ENCODE assay signal across 8 cellular contexts in the genomic region with DNA sequence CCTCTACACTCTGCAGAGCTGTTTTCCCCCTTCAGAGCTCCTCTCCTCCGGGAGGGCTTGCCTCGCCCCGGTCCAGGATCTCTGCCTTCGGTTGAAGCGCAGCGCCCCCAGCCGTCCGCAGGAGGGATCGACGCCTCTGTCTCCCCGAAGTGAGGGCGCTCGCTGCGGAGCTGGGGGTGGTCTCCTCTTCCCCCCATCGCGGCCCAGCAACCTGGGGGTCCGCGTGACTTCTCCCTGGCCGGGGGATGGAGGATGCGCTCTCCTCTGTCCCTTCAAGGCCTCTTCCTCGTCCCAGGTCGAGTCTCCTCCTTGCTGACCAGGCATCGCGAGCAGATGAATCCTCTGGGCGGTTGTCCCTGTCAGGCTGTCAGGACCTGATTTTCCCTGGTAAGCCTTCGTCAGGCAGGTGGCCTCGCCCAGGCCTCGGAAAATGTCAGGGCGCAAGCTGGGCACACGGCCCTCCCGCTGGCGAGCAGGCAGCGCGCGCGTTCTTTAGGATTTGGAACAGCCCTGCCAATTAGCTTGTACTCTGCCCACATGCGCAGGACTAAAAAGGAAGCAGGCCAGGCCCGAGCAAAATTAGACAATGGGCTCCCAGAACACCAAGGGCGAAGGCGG.
DNase-seq lines count a peak whose midpoint lies in the region; ATAC-seq and TF ChIP-seq lines count a peak whose summit lies in the region.

No MANE protein-coding gene starts in this region.

- H3K27me3 ChIP-seq in A673 (replicated peaks; ENCODE audit: insufficient read depth, low read depth, low read length, poor library complexity): no peaks in the 10 kb centered on the region
- no peaks in the 10 kb centered on the region for H3K27me3 ChIP-seq in dorsolateral prefrontal cortex
- H3K27me3 ChIP-seq in left lung: peaks cover 0 to 11% of the 10 kb centered on the region in 2 donors

- peak; percentile 98 for ATAC-seq in left lung

- POLR2A ChIA-PET in A673 (lab: Charles Lee; ENCODE audit: low non-redundant PET): interaction anchor here (0.5 to 0.9 kb wide), 2 partner anchors 277 to 513 kb away, joined by 3 to 6 read pairs; a partner anchor contains a TSS

- intact Hi-C loops in A673 (cut with micrococcal nuclease; ENCODE audit: unreplicated experiment) (loop anchor here (10.0 kb wide), 4 partner anchors 279 to 1009 kb away; a partner anchor contains a TSS), dorsolateral prefrontal cortex (cut with DNase I) (loop anchor here (5.0 to 10.0 kb wide), 5 partner anchors 89 to 1029 kb away; a partner anchor contains a TSS), left lung (cut with DNase I) (loop anchor here in 1 of 2 donors (10.0 kb wide), 1 partner anchor 99 kb away; no protein-coding TSS in a partner anchor)

- H3K4me1 ChIP-seq in A673 (ENCODE audit: insufficient read depth, low read length, poor library complexity, severe bottlenecking) (peaks cover 5% of the 10 kb centered on the region), left lung (peaks cover 0 to 10% of the 10 kb centered on the region in 2 donors)

- DNase-seq in A673 (ENCODE audit: low spot score) (peak; percentile 88), GM13977 (ENCODE audit: low spot score) (peak; percentile 68), HuH-7 (ENCODE audit: low spot score) (peak; percentile 65), T-helper 9 cell (peak; percentile 6), dorsolateral prefrontal cortex (peak; percentile 71 to 86 (median 80)), left lung (peak; percentile 81 to 90), RKO (ENCODE audit: low spot score) (no peak)
- DNase-seq in stimulated activated CD4-positive, alpha-beta T cell treated with anti-CD3 and anti-CD28 coated beads, Interleukin-2, amount 100 ng/mL, for 4 hours (ENCODE audit: low read depth): peak; percentile 1

- in situ Hi-C loops in GM13977 (cut with MboI; ENCODE audit: low pct_unique_long_range_greater_than_20kb, low sequenced_read_pairs, unreplicated experiment): loop anchor here (25.0 kb wide), 2 partner anchors 427 to 577 kb away; no protein-coding TSS in a partner anchor

- TF ChIP-seq CTCF in A673 (conservative IDR thresholded peaks at IDR 0.05; ENCODE audit: low read depth, low read length) (peak; percentile 96), GM13977 (IDR thresholded peaks at IDR 0.05; ENCODE audit: extremely low read depth, insufficient read depth, missing control alignments) (peak; percentile 85), dorsolateral prefrontal cortex (IDR thresholded peaks at IDR 0.05 in 54 of 56, conservative IDR thresholded peaks at IDR 0.05 in 2 of 56; ENCODE audit: low read depth in 1 of 56, partially characterized antibody in 56 of 56) (peak; percentile 62 to 97 (median 91)), left lung (IDR thresholded peaks at IDR 0.05) (peak; percentile 82 to 84)

- no peak overlapping the region for H3K27ac ChIP-seq in A673 (ENCODE audit: low read depth, low read length, poor library complexity, severe bottlenecking)
- peak overlapping the region in 57 of 59 donors; percentile 23 to 91 (median 82) for H3K27ac ChIP-seq in dorsolateral prefrontal cortex
- no peak overlapping the region for H3K27ac ChIP-seq in left lung

- H3K4me3 ChIP-seq in A673 (ENCODE audit: low read depth, low read length, poor library complexity, severe bottlenecking) (no peak overlapping the region), dorsolateral prefrontal cortex (peak overlapping the region; percentile 6 to 70 (median 57)), left lung (peak overlapping the region; percentile 15 to 16)

- no TSS peak for BruUV-seq in A673 (replicated peaks; lab: Mats Ljungman, UMichigan)

- H3K36me3 ChIP-seq in A673 (ENCODE audit: insufficient read depth, low read length, poor library complexity, severe bottlenecking) (no peaks in the 10 kb centered on the region), left lung (no peaks in the 10 kb centered on the region)

- CTCF ChIA-PET in A673 (lab: Charles Lee): interaction anchor here (0.5 to 1.7 kb wide), 29 partner anchors 8 to 1055 kb away, joined by 3 to 27 read pairs (median 4); a partner anchor contains a TSS

- H3K9me3 ChIP-seq in A673 (ENCODE audit: low read depth, low read length, poor library complexity, severe bottlenecking) (no peaks in the 10 kb centered on the region), left lung (no peaks in the 10 kb centered on the region)

Comparison
In these comparisons a context has a peak if more than half of its experiments do, and no peak if none do; other contexts are left out.
1. H3K27ac ChIP-seq: peak in dorsolateral prefrontal cortex (57 of 59); none in A673 (single experiment) and left lung (0 of 2).
2. Peak in every context shown above with its lines, with median percentiles within 50 percentile points of each other: CTCF ChIP-seq.